16 cellular contexts compared by ENCODE assay signal in the genomic region with DNA sequence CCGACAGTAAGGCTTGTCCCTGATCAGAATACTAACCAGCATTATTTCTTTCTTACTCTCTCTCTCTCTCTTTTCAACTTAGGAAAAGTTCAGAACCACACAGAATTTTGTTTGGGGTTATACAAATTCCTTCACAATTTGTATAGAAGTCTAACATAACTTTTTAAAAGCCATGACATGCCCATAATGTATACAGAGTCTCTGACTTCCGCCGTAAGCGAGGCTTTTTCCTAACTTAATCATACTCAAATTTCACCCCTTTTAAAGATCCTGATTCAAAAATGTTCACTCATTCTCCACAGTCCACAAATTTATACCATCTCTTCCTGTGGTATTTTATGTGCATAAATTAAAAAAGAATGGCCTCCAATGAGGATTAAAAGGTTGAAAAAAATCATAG.
DNase-seq lines count a peak whose midpoint lies in the region; FAIRE-seq and TF ChIP-seq lines count a peak whose summit lies in the region.
"Had no signal": no experiment of that assay in that cellular context is flagged by ENCODE, and none has a peak within 500 bp of the region (broad histone marks: within the 10 kb centered on the region; RNA-seq: fewer than 3 reads in every experiment).

No MANE protein-coding gene starts in this region.

- intact Hi-C loops in kidney (cut with DNase I), result no loop called here

- H3K36me3 Mint-ChIP-seq in mesothelial cell of epicardium, result no peaks in the 10 kb centered on the region
- H3K36me3 Mint-ChIP-seq: CD4-positive, CD25-positive, alpha-beta regulatory T cell had no signal

- H3K4me3 ChIP-seq in SK-N-MC (peak overlapping the region; percentile 72), bronchial epithelial cell (ENCODE audit: low read depth, low read length) (no peak overlapping the region), neuron (ENCODE audit: low read length) (no peak overlapping the region), kidney (ENCODE audit: low read length in 2 of 2) (no peak overlapping the region)
- H3K4me3 ChIP-seq: BLaER1 treated with 17β-estradiol and CSF1 and Interleukin-3, amounts not matched to agents 10 nM and 100 nM had no signal

- H3K4me1 Mint-ChIP-seq in mesothelial cell of epicardium, result peaks cover 6% of the 10 kb centered on the region
- H3K4me1 Mint-ChIP-seq: CD4-positive, CD25-positive, alpha-beta regulatory T cell had no signal

- TF ChIP-seq CTCF in bronchial epithelial cell (IDR thresholded peaks at IDR 0.05; ENCODE audit: insufficient read depth, low read length, severe bottlenecking) (no peak), mesothelial cell of epicardium (IDR thresholded peaks at IDR 0.05; ENCODE audit: unreplicated experiment) (no peak), kidney (IDR thresholded peaks at IDR 0.05; ENCODE audit: borderline replicate concordance, extremely low read depth, insufficient read depth) (no peak)

- H3K27me3 ChIP-seq in bronchial epithelial cell (ENCODE audit: control insufficient read depth, insufficient read depth, low read length), result no peaks in the 10 kb centered on the region
- no peaks in the 10 kb centered on the region for H3K27me3 ChIP-seq in neuron (ENCODE audit: insufficient read depth, low read length)
- H3K27me3 ChIP-seq: BLaER1 treated with 17β-estradiol and CSF1 and Interleukin-3, amounts not matched to agents 10 nM and 100 nM had no signal

- H3K4me1 ChIP-seq in neuron (ENCODE audit: insufficient read depth, low read length) (peaks cover 6% of the 10 kb centered on the region), kidney (ENCODE audit: control insufficient read depth in 1 of 2, insufficient read depth in 1 of 2, low read depth in 1 of 2, low read length in 2 of 2) (no peaks in the 10 kb centered on the region)
- H3K4me1 ChIP-seq: BLaER1 treated with 17β-estradiol and CSF1 and Interleukin-3, amounts not matched to agents 10 nM and 100 nM had no signal

- no peak for FAIRE-seq in bronchial epithelial cell (lab: Jason Lieb, UNC)
- no peak for FAIRE-seq in kidney (lab: Jason Lieb, UNC)
- FAIRE-seq: GM12892, GM19239, H54 had no signal

- DNase-seq in H4 (ENCODE audit: low spot score) (peak; percentile 47), SK-N-MC (ENCODE audit: low read depth, low spot score) (peak; percentile 77), bronchial epithelial cell (ENCODE audit: low read depth) (peak; percentile 9), mesothelial cell of epicardium (ENCODE audit: low spot score in 2 of 2, unreplicated experiment in 2 of 2) (no peak), kidney (no peak)
- DNase-seq in effector CD4-positive, alpha-beta T cell, result no peak
- no peak for DNase-seq in stimulated activated CD4-positive, alpha-beta T cell treated with anti-CD3 and anti-CD28 coated beads, Interleukin-2, amount 100 ng/mL, for 48 hours
- DNase-seq: 8988T; ACHN; CD4-positive, CD25-positive, alpha-beta regulatory T cell; DMS79 had no signal

- no peaks in the 10 kb centered on the region for H3K9me3 Mint-ChIP-seq in mesothelial cell of epicardium

- H3K4me3 Mint-ChIP-seq in mesothelial cell of epicardium, result no peak overlapping the region
- H3K4me3 Mint-ChIP-seq: CD4-positive, CD25-positive, alpha-beta regulatory T cell had no signal

- H3K9me3 ChIP-seq in SK-N-MC (ENCODE audit: low read depth, low read length), result no peaks in the 10 kb centered on the region
- no peaks in the 10 kb centered on the region for H3K9me3 ChIP-seq in neuron (ENCODE audit: low read length)
- H3K9me3 ChIP-seq in kidney (ENCODE audit: control insufficient read depth in 1 of 2, low read length in 2 of 2), result no peaks in the 10 kb centered on the region
- H3K9me3 ChIP-seq: BLaER1 treated with 17β-estradiol and CSF1 and Interleukin-3, amounts not matched to agents 10 nM and 100 nM had no signal

- H3K27me3 Mint-ChIP-seq in mesothelial cell of epicardium (ENCODE audit: low read depth), result no peaks in the 10 kb centered on the region
- H3K27me3 Mint-ChIP-seq: CD4-positive, CD25-positive, alpha-beta regulatory T cell had no signal

- H3K36me3 ChIP-seq in SK-N-MC (ENCODE audit: insufficient read depth, low read length) (no peaks in the 10 kb centered on the region), bronchial epithelial cell (ENCODE audit: control insufficient read depth, insufficient read depth, low read length) (no peaks in the 10 kb centered on the region), neuron (ENCODE audit: insufficient read depth, low read length) (no peaks in the 10 kb centered on the region), kidney (ENCODE audit: control insufficient read depth in 1 of 2, insufficient read depth in 2 of 2, low read length in 2 of 2) (no peaks in the 10 kb centered on the region)
- H3K36me3 ChIP-seq: BLaER1 treated with 17β-estradiol and CSF1 and Interleukin-3, amounts not matched to agents 10 nM and 100 nM had no signal

- H3K27ac ChIP-seq in SK-N-MC (peak overlapping the region; percentile 97), kidney (ENCODE audit: low read depth in 2 of 2, low read length in 2 of 2) (no peak overlapping the region)
- H3K27ac ChIP-seq: BLaER1 treated with 17β-estradiol and CSF1 and Interleukin-3, amounts not matched to agents 10 nM and 100 nM had no signal

- H2AFZ ChIP-seq in neuron (ENCODE audit: low read depth, low read length), result peak overlapping the region; percentile 23

- H3K27ac Mint-ChIP-seq in mesothelial cell of epicardium, result no peak overlapping the region
- H3K27ac Mint-ChIP-seq: CD4-positive, CD25-positive, alpha-beta regulatory T cell had no signal

- H3K9ac ChIP-seq in SK-N-MC (ENCODE audit: insufficient read length), result peak overlapping the region; percentile 64
- no peak overlapping the region for H3K9ac ChIP-seq in kidney (ENCODE audit: low read length in 2 of 2)
- H3K9ac ChIP-seq: BLaER1 treated with 17β-estradiol and CSF1 and Interleukin-3, amounts not matched to agents 10 nM and 100 nM had no signal

Comparison
In these comparisons a context has a peak if more than half of its experiments do, and no peak if none do; other contexts are left out.
1. DNase-seq: peak in H4 (single experiment), SK-N-MC (single experiment) and bronchial epithelial cell (single experiment); none in mesothelial cell of epicardium (0 of 2), effector CD4-positive, alpha-beta T cell (single experiment), stimulated activated CD4-positive, alpha-beta T cell treated with anti-CD3 and anti-CD28 coated beads, Interleukin-2, amount 100 ng/mL, for 48 hours (0 of 2) and kidney (single experiment).